Comparison of ENCODE assay signal across 9 cellular contexts in the genomic region with DNA sequence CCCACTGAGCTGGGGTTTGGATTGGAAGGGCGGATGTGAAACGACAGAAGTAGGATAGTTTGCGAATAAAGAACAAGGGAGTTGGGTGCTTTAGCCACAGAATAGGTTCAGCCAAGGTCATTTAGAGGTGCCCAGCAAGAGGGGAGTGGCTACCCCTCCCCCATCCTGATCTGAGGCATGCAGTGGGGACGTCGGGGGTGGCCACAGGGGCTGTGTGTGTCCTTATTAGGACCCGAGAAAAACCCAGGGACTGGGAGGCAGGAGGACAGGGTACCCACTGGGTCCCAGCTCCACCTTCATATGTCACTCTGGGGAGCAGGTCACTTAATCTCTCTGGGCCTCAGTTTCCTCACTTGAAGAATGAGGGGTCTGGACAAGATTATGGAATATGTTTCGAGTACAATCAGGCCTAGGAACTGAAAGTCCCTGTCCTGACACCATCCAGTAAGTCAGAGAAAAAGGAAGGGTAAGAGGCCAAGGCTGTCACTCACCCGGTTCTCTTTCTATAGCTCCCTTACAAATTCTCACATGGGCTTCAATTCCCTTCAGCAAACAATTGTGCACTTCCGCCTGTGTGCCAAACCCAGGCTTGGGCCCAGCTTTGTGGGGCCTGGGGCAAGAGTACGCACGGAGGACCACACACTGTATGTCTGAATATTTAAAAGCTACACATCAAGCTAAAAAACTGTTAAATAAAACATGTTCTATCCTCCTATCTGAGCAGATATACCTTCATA. TPM values are rescaled to one million over a fixed set of nuclear protein-coding genes. Genes with fewer than 3 reads are reported as not detected.
DNase-seq lines count a peak whose midpoint lies in the region; ATAC-seq and TF ChIP-seq lines count a peak whose summit lies in the region.
"Had no signal": no experiment of that assay in that cellular context is flagged by ENCODE, and none has a peak within 500 bp of the region (broad histone marks: within the 10 kb centered on the region; RNA-seq: fewer than 3 reads in every experiment).

No MANE protein-coding gene starts in this region.

- no peaks in the 10 kb centered on the region for H3K9me3 Mint-ChIP-seq in natural killer cell treated with Interleukin-12 subunit alpha and Interleukin-12 subunit beta and Interleukin-15 and Interleukin-18, amount 100 ng/mL, for 72 hours

- H3K4me3 ChIP-seq in GM06990 (replicated peaks; ENCODE audit: low read depth, low read length) (peak overlapping the region; percentile 48), choroid plexus epithelial cell (ENCODE audit: low read depth, low read length) (peak overlapping the region; percentile 51)
- H3K4me3 ChIP-seq: mucosa of descending colon had no signal

- ATAC-seq in HG03439 (IDR thresholded peaks at IDR 0.05; ENCODE audit: unreplicated experiment) (peak; percentile 12), HG02610 (IDR thresholded peaks at IDR 0.05; ENCODE audit: unreplicated experiment) (no peak)
- ATAC-seq in natural killer cell treated with Interleukin-12 subunit alpha and Interleukin-12 subunit beta and Interleukin-15 and Interleukin-18, amount 100 ng/mL, for 72 hours = no peak

- H3K27me3 ChIP-seq in GM06990 (replicated peaks; ENCODE audit: control insufficient read depth, insufficient read depth, low read length) = no peaks in the 10 kb centered on the region

- H3K36me3 Mint-ChIP-seq in natural killer cell treated with Interleukin-12 subunit alpha and Interleukin-12 subunit beta and Interleukin-15 and Interleukin-18, amount 100 ng/mL, for 72 hours = no peaks in the 10 kb centered on the region

- peak overlapping the region; percentile 83 to 91 for H3K27ac Mint-ChIP-seq in natural killer cell treated with Interleukin-12 subunit alpha and Interleukin-12 subunit beta and Interleukin-15 and Interleukin-18, amount 100 ng/mL, for 72 hours

- TF ChIP-seq CTCF in GM06990 (IDR thresholded peaks at IDR 0.05; ENCODE audit: insufficient read depth, low read length, poor library complexity, severe bottlenecking) = no peak
- no peak for TF ChIP-seq CTCF in choroid plexus epithelial cell (conservative IDR thresholded peaks at IDR 0.05; ENCODE audit: low read depth, low read length)

- H3K4me3 Mint-ChIP-seq in natural killer cell treated with Interleukin-12 subunit alpha and Interleukin-12 subunit beta and Interleukin-15 and Interleukin-18, amount 100 ng/mL, for 72 hours = peak overlapping the region; percentile 79

- no peak for DNase-seq in GM06990 (ENCODE audit: extremely low read depth, insufficient read length)
- no peak for DNase-seq in choroid plexus epithelial cell (ENCODE audit: low read depth)
- DNase-seq in natural killer cell treated with Interleukin-12 subunit alpha and Interleukin-12 subunit beta and Interleukin-15 and Interleukin-18, amount 100 ng/mL, for 72 hours (ENCODE audit: low spot score) = no peak
- no peak for DNase-seq in stimulated activated CD4-positive, alpha-beta T cell treated with anti-CD3 and anti-CD28 coated beads, Interleukin-15, amount 100 ng/mL, for 24 hours
- DNase-seq in D341Med (ENCODE audit: low spot score) = no peak
- no peak for DNase-seq in NCI-H146 treated with DMSO at 0.1 percent for 48 hours (lab: John Stamatoyannopoulos, UW; ENCODE audit: unreplicated experiment)

- peaks cover 0 to 9% of the 10 kb centered on the region in 2 donors for H3K27me3 Mint-ChIP-seq in natural killer cell treated with Interleukin-12 subunit alpha and Interleukin-12 subunit beta and Interleukin-15 and Interleukin-18, amount 100 ng/mL, for 72 hours

- H3K36me3 ChIP-seq in GM06990 (ENCODE audit: control insufficient read depth, insufficient read depth, low read length) = no peaks in the 10 kb centered on the region

- H3K4me1 Mint-ChIP-seq in natural killer cell treated with Interleukin-12 subunit alpha and Interleukin-12 subunit beta and Interleukin-15 and Interleukin-18, amount 100 ng/mL, for 72 hours (ENCODE audit: low read depth in 2 of 2) = peaks cover 5 to 10% of the 10 kb centered on the region in 2 donors

RNA-seq across cellular contexts. Expression of gene NYX, which starts 4.2 kb away (rescaled TPM):
- total RNA-seq in natural killer cell treated with Interleukin-12 subunit alpha and Interleukin-12 subunit beta and Interleukin-15 and Interleukin-18, amount 100 ng/mL, for 72 hours = not detected
- total RNA-seq: mucosa of descending colon had no signal
